28 cellular contexts compared by ENCODE assay signal in genomic region chr22:44998296-44998695, GRCh38. TPM values are rescaled to one million over a fixed set of nuclear protein-coding genes. Genes with fewer than 3 reads are reported as not detected.
"Had no signal": no experiment of that assay in that cellular context is flagged by ENCODE, and none has a peak within 500 bp of the region (broad histone marks: within the 10 kb centered on the region; RNA-seq: fewer than 3 reads in every experiment).

No MANE protein-coding gene starts in this region.

- H3K27ac ChIP-seq: colonic mucosa, epithelial cell of prostate, esophagus squamous epithelium, gastrocnemius medialis, heart right ventricle, left lung had no signal

- H3K4me1 ChIP-seq: colonic mucosa, esophagus squamous epithelium, gastrocnemius medialis, left lung had no signal

- H3K4me1 Mint-ChIP-seq: memory B cell had no signal

- H3K36me3 ChIP-seq: colonic mucosa, esophagus squamous epithelium, gastrocnemius medialis, heart right ventricle, left lung had no signal

- H3K4me3 Mint-ChIP-seq: dendritic cell treated with granulocyte-macrophage colony-stimulating factor and Interleukin-4, amounts not matched to agents 40 ng/mL and 50 ng/mL, for 4 days; effector memory CD8-positive, alpha-beta T cell; endodermal cell; memory B cell; naive thymus-derived CD4-positive, alpha-beta T cell had no signal

- H3K9me3 ChIP-seq: colonic mucosa, esophagus squamous epithelium, gastrocnemius medialis, heart right ventricle, left lung had no signal

- H3K9me3 Mint-ChIP-seq: dendritic cell treated with granulocyte-macrophage colony-stimulating factor and Interleukin-4, amounts not matched to agents 40 ng/mL and 50 ng/mL, for 4 days; effector memory CD8-positive, alpha-beta T cell; endodermal cell had no signal

- H3K4me3 ChIP-seq: colonic mucosa, esophagus squamous epithelium, gastrocnemius medialis, heart right ventricle, left lung, lung had no signal

- H3K27me3 ChIP-seq: colonic mucosa had no signal

- H3K27ac Mint-ChIP-seq: dendritic cell treated with granulocyte-macrophage colony-stimulating factor and Interleukin-4, amounts not matched to agents 40 ng/mL and 50 ng/mL, for 4 days; effector memory CD8-positive, alpha-beta T cell; endodermal cell; memory B cell; naive thymus-derived CD4-positive, alpha-beta T cell had no signal

- ATAC-seq: effector memory CD8-positive, alpha-beta T cell; esophagus mucosa; gastrocnemius medialis; heart right ventricle; left cardiac atrium; left lung; left ventricle myocardium superior; naive thymus-derived CD4-positive, alpha-beta T cell had no signal

- H3K36me3 Mint-ChIP-seq: memory B cell; naive thymus-derived CD4-positive, alpha-beta T cell had no signal

- DNase-seq: colonic mucosa; cortex of kidney; effector CD8-positive, alpha-beta T cell; effector memory CD8-positive, alpha-beta T cell; endodermal cell; erythroblast; esophagus squamous epithelium; foreskin fibroblast; foreskin melanocyte; gastrocnemius medialis; glutamatergic neuron; head of caudate nucleus; heart right ventricle; hippocampal formation; left cardiac atrium; left ventricle myocardium superior; mammary epithelial cell; mesendoderm; midbrain; naive thymus-derived CD4-positive, alpha-beta T cell had no signal

RNA-seq across cellular contexts. Expression of gene PHF21B, which starts 11.5 kb away (rescaled TPM):
- total RNA-seq: colonic mucosa; esophagus mucosa; glomerular endothelial cell; mononuclear cell; naive thymus-derived CD4-positive, alpha-beta T cell had no signal
